29 cellular contexts compared by ENCODE assay signal in the genomic region with DNA sequence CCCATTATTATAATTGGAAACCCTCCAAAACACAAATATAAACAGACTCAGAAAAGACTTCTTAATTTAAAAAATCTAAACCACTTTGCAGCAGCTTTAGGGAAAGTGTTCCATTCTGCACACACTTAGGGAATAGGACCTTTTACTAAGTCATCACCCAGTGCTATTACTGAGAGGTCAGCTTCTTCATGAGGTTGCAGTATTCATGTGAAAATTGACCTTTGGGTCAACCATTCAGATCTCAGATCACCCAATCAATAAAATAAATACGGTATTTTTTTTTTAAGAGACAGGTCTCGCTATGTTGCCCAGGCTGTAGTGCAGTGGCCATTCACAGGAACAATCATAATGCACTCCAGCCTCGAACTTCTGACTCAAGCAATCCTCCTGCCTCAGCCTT. TPM values are rescaled to one million over a fixed set of nuclear protein-coding genes. Genes with fewer than 3 reads are reported as not detected.
"Had no signal": no experiment of that assay in that cellular context is flagged by ENCODE, and none has a peak within 500 bp of the region (broad histone marks: within the 10 kb centered on the region; RNA-seq: fewer than 3 reads in every experiment).

No MANE protein-coding gene starts in this region.

- H3K4me3 ChIP-seq: ascending aorta, cardiac muscle cell had no signal

- ATAC-seq: activated CD8-positive, alpha-beta memory T cell treated with anti-CD3 and anti-CD28 coated beads, Interleukin-2, amount 10 ng/mL, durations not matched to agents 7 days and 5 days; activated CD8-positive, alpha-beta T cell treated with anti-CD3 and anti-CD28 coated beads, Interleukin-2, amount 10 ng/mL, durations not matched to agents 7 days and 5 days; activated naive CD8-positive, alpha-beta T cell treated with anti-CD3 and anti-CD28 coated beads, Interleukin-2, amount 50 U/mL, for 24 hours had no signal

- H3K27ac ChIP-seq: ascending aorta, VCaP had no signal

- H3K36me3 ChIP-seq: ascending aorta, cardiac muscle cell had no signal

- DNase-seq: activated B cell treated with CpG ODN at 0.5 μM for 24 hours; activated CD4-positive, alpha-beta memory T cell treated with anti-CD3 and anti-CD28 coated beads, Interleukin-2, amount 10 ng/mL, durations not matched to agents 7 days and 5 days; activated CD4-positive, alpha-beta T cell treated with anti-CD3 and anti-CD28 coated beads for 48 hours; activated CD4-positive, alpha-beta T cell treated with anti-CD3 and anti-CD28 coated beads, Interleukin-2, amount 10 ng/mL, durations not matched to agents 7 days and 5 days; activated CD4-positive, alpha-beta T cell treated with anti-CD3 and anti-CD28 coated beads, Interleukin-2, amount 50 U/mL, for 48 hours; activated CD4-positive, CD25-positive, alpha-beta regulatory T cell treated with anti-CD3 and anti-CD28 coated beads, Interleukin-2, amount 50 U/mL, for 72 hours; activated CD8-positive, alpha-beta memory T cell treated with anti-CD3 and anti-CD28 coated beads for 24 hours; activated CD8-positive, alpha-beta memory T cell treated with anti-CD3 and anti-CD28 coated beads, Interleukin-2, amount 10 ng/mL, durations not matched to agents 7 days and 5 days; activated CD8-positive, alpha-beta memory T cell treated with anti-CD3 and anti-CD28 coated beads, Interleukin-2, amount 50 U/mL, for 48 hours; activated CD8-positive, alpha-beta T cell treated with anti-CD3 and anti-CD28 coated beads, Interleukin-2, amount 10 ng/mL, durations not matched to agents 7 days and 5 days; activated effector memory CD4-positive, alpha-beta T cell treated with Interleukin-2 at 50 U/mL for 16 hours; activated gamma-delta T cell; activated naive CD4-positive, alpha-beta T cell treated with anti-CD3 and anti-CD28 coated beads, Interleukin-2, amount 10 ng/mL, durations not matched to agents 7 days and 5 days; activated naive CD4-positive, alpha-beta T cell treated with Interleukin-2 at 50 U/mL for 16 hours; activated naive CD8-positive, alpha-beta T cell treated with anti-CD3 and anti-CD28 coated beads, Interleukin-2, amount 10 ng/mL, durations not matched to agents 7 days and 5 days; activated naive CD8-positive, alpha-beta T cell treated with anti-CD3 and anti-CD28 coated beads, Interleukin-2, amount 50 U/mL, for 24 hours; activated T-cell treated with anti-CD3 and anti-CD28 coated beads, Interleukin-2, amount 50 U/mL, for 24 hours; activated T-cell treated with anti-CD3 and anti-CD28 coated beads, Interleukin-2, amount 50 U/mL, for 48 hours; amygdala; anterior cingulate cortex; caudate nucleus; cerebellar nuclear complex; T-helper 1 cell; T-helper 2 cell; T-helper 9 cell had no signal

- H3K9me3 ChIP-seq: ascending aorta had no signal

- H3K27me3 ChIP-seq: ascending aorta, cardiac muscle cell had no signal

- H3K4me1 ChIP-seq: ascending aorta had no signal

RNA-seq across cellular contexts. Expression of a gene that starts 27.6 kb away (rescaled TPM):
- total RNA-seq: activated CD4-positive, alpha-beta memory T cell treated with anti-CD3 and anti-CD28 coated beads, Interleukin-2, amount 10 ng/mL, durations not matched to agents 7 days and 5 days; activated CD4-positive, alpha-beta T cell treated with anti-CD3 and anti-CD28 coated beads, Interleukin-2, amount 10 ng/mL, durations not matched to agents 7 days and 5 days; activated CD8-positive, alpha-beta memory T cell treated with anti-CD3 and anti-CD28 coated beads, Interleukin-2, amount 10 ng/mL, durations not matched to agents 7 days and 5 days; activated CD8-positive, alpha-beta T cell treated with anti-CD3 and anti-CD28 coated beads, Interleukin-2, amount 10 ng/mL, durations not matched to agents 7 days and 5 days; activated naive CD8-positive, alpha-beta T cell treated with anti-CD3 and anti-CD28 coated beads, Interleukin-2, amount 10 ng/mL, durations not matched to agents 7 days and 5 days; activated T-helper 2 cell treated with anti-CD3 and anti-CD28 coated beads, Interferon-gamma antibody, Interleukin-2, Interleukin-4, amounts not matched to agents 10 μg/mL and 5 μg/mL and 100 μg/mL, durations not matched to agents 14 hours and 24 hours and 36 hours had no signal
